Comparison of ENCODE assay signal across 1 cellular context in the genomic region with DNA sequence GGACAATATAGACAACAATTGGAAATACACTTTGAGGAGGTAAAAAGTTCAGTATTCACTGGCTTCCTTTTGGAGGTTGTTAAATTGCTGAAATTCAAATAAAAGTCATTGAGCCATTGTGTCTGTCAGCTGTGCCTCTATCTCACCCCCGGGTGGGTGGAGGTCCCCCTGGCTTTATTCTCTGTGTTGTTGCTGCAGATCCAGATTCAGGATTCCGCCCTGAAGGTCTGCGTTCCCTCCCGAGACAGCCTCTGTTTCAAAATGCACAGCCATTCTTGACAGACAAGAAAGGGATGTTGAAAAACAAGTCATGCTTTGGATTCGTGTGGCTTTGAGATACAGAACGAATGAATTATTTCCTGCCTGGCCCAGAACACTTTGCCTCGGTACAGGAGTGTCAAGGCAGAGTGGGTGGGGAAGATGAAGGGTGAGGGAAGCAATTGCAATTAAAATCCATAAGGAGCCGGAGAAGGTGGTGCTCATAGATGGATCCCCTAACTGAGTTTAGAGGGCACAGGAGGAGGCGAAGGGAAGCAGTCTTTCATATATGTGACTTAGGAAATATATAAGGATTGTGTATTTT.
TF ChIP-seq lines count a peak whose summit lies in the region.

No MANE protein-coding gene starts in this region.

TF ChIP-seq in WTC11, 78 proteins besides CTCF, POLR2A, EP300 and RAD21 (continued from another document):
- TF ChIP-seq ATF2 (CRISPR knock-in tag; IDR thresholded peaks at IDR 0.05; ENCODE audit: borderline replicate concordance, low read depth) = no peak
TF ChIP-seq in WTC11: peak in this region for 0.
